ENCODE assay signal across 15 cellular contexts in genomic region chr13:106919638-106920037, GRCh38.
DNase-seq lines count a peak whose midpoint lies in the region; ATAC-seq, FAIRE-seq and TF ChIP-seq lines count a peak whose summit lies in the region.
"Had no signal": no experiment of that assay in that cellular context is flagged by ENCODE, and none has a peak within 500 bp of the region (broad histone marks: within the 10 kb centered on the region; RNA-seq: fewer than 3 reads in every experiment).

No MANE protein-coding gene starts in this region.

- CTCF ChIA-PET in HepG2 (lab: Yijun Ruan, JAX; ENCODE audit: low intra/inter-chr PET ratio, low total read pairs), result no interaction called here

- H3K36me3 Mint-ChIP-seq in glutamatergic neuron (ENCODE audit: unreplicated experiment) (no peaks in the 10 kb centered on the region), nephron (ENCODE audit: low read depth) (no peaks in the 10 kb centered on the region)
- H3K36me3 Mint-ChIP-seq: activated naive CD4-positive, alpha-beta T cell treated with anti-CD3 and anti-CD28 coated beads, Interleukin-2, amount 10 ng/mL, durations not matched to agents 7 days and 5 days; stimulated activated memory B cell treated with anti-CD40 and anti-IgM and Interleukin-4, amounts not matched to agents 10 μg/mL and 1 μg/mL and 100 μg/mL, for 72 hours had no signal

- peak overlapping the region; percentile 46 for H3K27ac Mint-ChIP-seq in glutamatergic neuron (ENCODE audit: unreplicated experiment)
- peak overlapping the region; percentile 84 to 95 (median 91) for H3K27ac Mint-ChIP-seq in nephron
- H3K27ac Mint-ChIP-seq: activated naive CD4-positive, alpha-beta T cell treated with anti-CD3 and anti-CD28 coated beads, Interleukin-2, amount 10 ng/mL, durations not matched to agents 7 days and 5 days; effector memory CD8-positive, alpha-beta T cell; stimulated activated memory B cell treated with anti-CD40 and anti-IgM and Interleukin-4, amounts not matched to agents 10 μg/mL and 1 μg/mL and 100 μg/mL, for 72 hours had no signal

- TF ChIP-seq POLR2A in HepG2 (IDR thresholded peaks at IDR 0.05; ENCODE audit: insufficient read depth in 1 of 2, low read depth in 2 of 2, low read length in 2 of 2), result no peak

- TF ChIP-seq CTCF in liver (IDR thresholded peaks at IDR 0.05; ENCODE audit: low read depth, low read length, missing input control) (no peak), HepG2 (CRISPR knock-in tag; IDR thresholded peaks at IDR 0.05) (no peak), glutamatergic neuron (IDR thresholded peaks at IDR 0.05; ENCODE audit: partially characterized antibody, unreplicated experiment) (no peak), nephron (IDR thresholded peaks at IDR 0.05; ENCODE audit: unreplicated experiment in 3 of 3) (no peak)

- peak overlapping the region in 1 of 2 donors; percentile 13 for H3K27ac ChIP-seq in liver (ENCODE audit: low read depth in 1 of 2, low read length in 2 of 2)
- H3K27ac ChIP-seq in HepG2 (ENCODE audit: extremely low read length, insufficient read depth, low read length), result no peak overlapping the region
- H3K27ac ChIP-seq in aorta (ENCODE audit: low read depth in 1 of 2, low read length in 2 of 2), result peak overlapping the region; percentile 80 to 84
- H3K27ac ChIP-seq: SJSA1 had no signal

- DNase-seq in HepG2 (ENCODE audit: low spot score) (no peak), glutamatergic neuron (peak; percentile 25), aorta (peak; percentile 54 to 77), germinal center (ENCODE audit: low spot score) (no peak)
- DNase-seq: activated naive CD4-positive, alpha-beta T cell treated with anti-CD3 and anti-CD28 coated beads, Interleukin-2, amount 10 ng/mL, durations not matched to agents 7 days and 5 days; DND-41; effector memory CD8-positive, alpha-beta T cell; left colon; NCI-H446 treated with DMSO at 0.1 percent for 48 hours had no signal

- no peaks in the 10 kb centered on the region for H3K9me3 ChIP-seq in liver (ENCODE audit: control insufficient read depth in 4 of 4, low read length in 3 of 4)
- H3K9me3 ChIP-seq in HepG2 (ENCODE audit: low read length), result no peaks in the 10 kb centered on the region
- H3K9me3 ChIP-seq in aorta (ENCODE audit: control insufficient read depth, low read length), result no peaks in the 10 kb centered on the region
- H3K9me3 ChIP-seq: SJSA1 had no signal

- H3K4me1 ChIP-seq in liver (ENCODE audit: control insufficient read depth in 4 of 4, insufficient read depth in 4 of 4, low read length in 3 of 4) (peaks cover 0 to 7% (median under 1%) of the 10 kb centered on the region in 4 donors), HepG2 (ENCODE audit: insufficient read depth, low read length) (peaks cover 6% of the 10 kb centered on the region; the same call in 1 of the 2 replicates), aorta (ENCODE audit: control insufficient read depth in 1 of 2, insufficient read depth in 2 of 2, low read length in 2 of 2) (no peaks in the 10 kb centered on the region)

- H3K4me3 ChIP-seq in liver (ENCODE audit: low read depth in 1 of 3, low read length in 3 of 3) (no peak overlapping the region), HepG2 (replicated peaks in 1 of 3; ENCODE audit: insufficient read depth in 1 of 3, low read depth in 2 of 3, low read length in 3 of 3) (no peak overlapping the region), aorta (ENCODE audit: low read length in 2 of 2) (no peak overlapping the region)
- H3K4me3 ChIP-seq: SJSA1 had no signal

- no peak for FAIRE-seq in HepG2 (lab: Jason Lieb, UNC)

- TF ChIP-seq EP300 in HepG2 (IDR thresholded peaks at IDR 0.05; ENCODE audit: low read depth in 2 of 2, low read length in 2 of 2) (no peak), HepG2 (CRISPR knock-in tag; IDR thresholded peaks at IDR 0.05; ENCODE audit: borderline replicate concordance) (no peak)

- H3K4me3 Mint-ChIP-seq in glutamatergic neuron (ENCODE audit: unreplicated experiment) (peak overlapping the region; percentile 40), nephron (peak overlapping the region; percentile 57 to 70 (median 70))
- H3K4me3 Mint-ChIP-seq: activated naive CD4-positive, alpha-beta T cell treated with anti-CD3 and anti-CD28 coated beads, Interleukin-2, amount 10 ng/mL, durations not matched to agents 7 days and 5 days; effector memory CD8-positive, alpha-beta T cell had no signal

- no peak overlapping the region for H3K9ac ChIP-seq in liver (ENCODE audit: low read depth in 1 of 2, low read length in 2 of 2)
- H3K9ac ChIP-seq in HepG2 (ENCODE audit: insufficient read depth, low read depth, low read length), result no peak overlapping the region

- in situ Hi-C loops in HepG2 (cut with HindIII; ENCODE audit: extremely low pct_ligation_motif_present, low pct_unique_long_range_greater_than_20kb), result no loop called here

- intact Hi-C loops in HepG2 (cut with micrococcal nuclease; ENCODE audit: unreplicated experiment) (loop anchor here (5.0 to 10.0 kb wide), 3 partner anchors 367 to 835 kb away; partner anchors contain the start of gene EFNB2), aorta (cut with DNase I) (loop anchor here (5.0 to 10.0 kb wide), 9 partner anchors 52 to 547 kb away; partner anchors contain the start of genes ARGLU1 (in 2 of the 2) and EFNB2 (in 2 of the 2))

- H3K9me3 Mint-ChIP-seq in glutamatergic neuron (ENCODE audit: unreplicated experiment), result peaks cover 2% of the 10 kb centered on the region
- no peaks in the 10 kb centered on the region for H3K9me3 Mint-ChIP-seq in nephron
- H3K9me3 Mint-ChIP-seq: activated naive CD4-positive, alpha-beta T cell treated with anti-CD3 and anti-CD28 coated beads, Interleukin-2, amount 10 ng/mL, durations not matched to agents 7 days and 5 days; stimulated activated memory B cell treated with anti-CD40 and anti-IgM and Interleukin-4, amounts not matched to agents 10 μg/mL and 1 μg/mL and 100 μg/mL, for 72 hours had no signal

- POLR2A ChIA-PET in HepG2 (lab: Yijun Ruan, JAX), result no interaction called here

- TF ChIP-seq RAD21 in liver (IDR thresholded peaks at IDR 0.05), result peak; percentile 10 to 17
- no peak for TF ChIP-seq RAD21 in HepG2 (CRISPR knock-in tag; IDR thresholded peaks at IDR 0.05)

- no peaks in the 10 kb centered on the region for H3K27me3 Mint-ChIP-seq in glutamatergic neuron (ENCODE audit: unreplicated experiment)
- peaks cover 16% of the 10 kb centered on the region for H3K27me3 Mint-ChIP-seq in nephron (ENCODE audit: low read depth)

- H3K79me2 ChIP-seq in HepG2 (ENCODE audit: insufficient read depth, low read length), result no peaks in the 10 kb centered on the region

- H3K4me1 Mint-ChIP-seq in glutamatergic neuron (ENCODE audit: low read depth, unreplicated experiment) (peaks cover 39% of the 10 kb centered on the region), nephron (peaks cover 29% of the 10 kb centered on the region)

- ATAC-seq in HepG2 (no peak), aorta (ENCODE audit: low FRiP score) (peak; percentile 56), GM21619 (IDR thresholded peaks at IDR 0.05; ENCODE audit: unreplicated experiment) (no peak), GM21381 (IDR thresholded peaks at IDR 0.05; ENCODE audit: unreplicated experiment) (no peak)
- ATAC-seq: effector memory CD8-positive, alpha-beta T cell; left colon; stimulated activated memory B cell treated with anti-CD40 and anti-IgM and Interleukin-4, amounts not matched to agents 10 μg/mL and 1 μg/mL and 100 μg/mL, for 72 hours had no signal

- no peak overlapping the region for H3K4me2 ChIP-seq in HepG2 (ENCODE audit: low read depth, low read length)

- BruUV-seq in HepG2 (replicated peaks; lab: Mats Ljungman, UMichigan), result no TSS peak

- H3K36me3 ChIP-seq in liver (ENCODE audit: control insufficient read depth in 4 of 4, insufficient read depth in 3 of 4, low read depth in 1 of 4, low read length in 3 of 4) (no peaks in the 10 kb centered on the region), HepG2 (replicated peaks in 1 of 2; ENCODE audit: control insufficient read depth in 1 of 2, insufficient read depth in 2 of 2, low read length in 2 of 2) (no peaks in the 10 kb centered on the region), aorta (ENCODE audit: control insufficient read depth in 1 of 2, insufficient read depth in 2 of 2, low read length in 1 of 2) (no peaks in the 10 kb centered on the region)
- H3K36me3 ChIP-seq: SJSA1 had no signal

- no peaks in the 10 kb centered on the region for H4K20me1 ChIP-seq in HepG2 (ENCODE audit: insufficient read depth, low read length)

- H3K27me3 ChIP-seq in liver (ENCODE audit: control insufficient read depth in 4 of 4, insufficient read depth in 4 of 4, low read length in 3 of 4) (no peaks in the 10 kb centered on the region), HepG2 (ENCODE audit: control insufficient read depth in 1 of 2, insufficient read depth in 2 of 2, low read length in 2 of 2) (peaks cover 1 to 6% of the 10 kb centered on the region in 2 experiments; a peak in 3 of 5 replicates), aorta (ENCODE audit: control insufficient read depth in 1 of 2, insufficient read depth in 2 of 2, low read length in 1 of 2) (no peaks in the 10 kb centered on the region)
- H3K27me3 ChIP-seq: SJSA1 had no signal

- H2AFZ ChIP-seq in HepG2 (ENCODE audit: low read length), result no peak overlapping the region

- 55% methylated on average over 13 of the region's 13 CpGs for WGBS in liver
- 55% methylated on average over 13 of the region's 13 CpGs for WGBS in HepG2 (ENCODE audit: low lambda C conversion rate)
- WGBS in aorta, 2 donors, result 1 to 4% methylated on average over 13 of the region's 13 CpGs

TF ChIP-seq in liver, 16 proteins besides CTCF, POLR2A, EP300 and RAD21:
- no peak for TF ChIP-seq FOXA2 (IDR thresholded peaks at IDR 0.05)
- TF ChIP-seq JUND (IDR thresholded peaks at IDR 0.05), result no peak
- TF ChIP-seq TAF1 (conservative IDR thresholded peaks at IDR 0.05), result no peak
- TF ChIP-seq EGR1 (IDR thresholded peaks at IDR 0.05; ENCODE audit: low read depth in 2 of 2), result no peak
- no peak for TF ChIP-seq HNF4A (conservative IDR thresholded peaks at IDR 0.05)
- peak; percentile 39 for TF ChIP-seq NR2F2 (IDR thresholded peaks at IDR 0.05)
- TF ChIP-seq YY1 (IDR thresholded peaks at IDR 0.05), result peak; percentile 18
TF ChIP-seq in liver: peak in this region for 2.

TF ChIP-seq in HepG2, 621 proteins besides CTCF, POLR2A, EP300 and RAD21 (continues in another document):
- no peak for TF ChIP-seq MED13 (CRISPR knock-in tag; IDR thresholded peaks at IDR 0.05)
- TF ChIP-seq FOXM1 (CRISPR knock-in tag; IDR thresholded peaks at IDR 0.05), result no peak
- no peak for TF ChIP-seq EHMT2 (IDR thresholded peaks at IDR 0.05; ENCODE audit: borderline replicate concordance, low read depth, low read length)
- TF ChIP-seq NFYC (CRISPR knock-in tag; IDR thresholded peaks at IDR 0.05), result no peak
- no peak for TF ChIP-seq ZFP82 (CRISPR knock-in tag; IDR thresholded peaks at IDR 0.05; ENCODE audit: borderline replicate concordance)

Comparison
In these comparisons a context has a peak if more than half of its experiments do, and no peak if none do; other contexts are left out.
1. DNase-seq: peak in glutamatergic neuron (single experiment) and aorta (2 of 2); none in HepG2 (single experiment) and germinal center (single experiment).